Comparison of ENCODE assay signal across 30 cellular contexts in genomic region chr1:224900062-224900461, GRCh38. TPM values are rescaled to one million over a fixed set of nuclear protein-coding genes. Genes with fewer than 3 reads are reported as not detected.
"Had no signal": no experiment of that assay in that cellular context is flagged by ENCODE, and none has a peak within 500 bp of the region (broad histone marks: within the 10 kb centered on the region; RNA-seq: fewer than 3 reads in every experiment).

No MANE protein-coding gene starts in this region.

- H2AFZ ChIP-seq: PC-9 had no signal

- DNase-seq: KG1, MM.1S, MV-4-11, NCI-H1092, NCI-H1105, NCI-H1417 treated with DMSO at 0.1 percent for 48 hours, NCI-H1436 treated with DMSO at 0.1 percent for 48 hours, NCI-H1694 treated with DMSO at 0.1 percent for 48 hours, NCI-H1930, NCI-H2029 treated with DMSO at 0.1 percent for 48 hours, NCI-H2081 treated with DMSO at 0.1 percent for 48 hours, NCI-H2107, NCI-H2171, NCI-H226, NCI-H446 treated with DMSO at 0.1 percent for 48 hours, NCI-H510A, NCI-H524, NCI-H526, NCI-H69, NCI-H748 treated with DMSO at 0.1 percent for 48 hours, NCI-H82, PC-9, SHP77, T-cell had no signal

- H3K4me3 ChIP-seq: PC-9, SK-N-MC had no signal

- H3K27ac ChIP-seq: PC-9, RWPE1, SK-N-MC had no signal

- ATAC-seq: Panc1, Right ventricle myocardium inferior, SK-N-SH treated with all-trans-retinoic acid at 6 μM for 48 hours, T-cell had no signal

- H3K4me2 ChIP-seq: PC-9 had no signal

RNA-seq across cellular contexts. Expression of gene DNAH14, which starts 29.4 kb away (rescaled TPM):
- total RNA-seq: OCI-LY7 had no signal
